1 cellular context compared by ENCODE assay signal in genomic region chr6:151807513-151808330, GRCh38.
TF ChIP-seq lines count a peak whose summit lies in the region.

Gene ESR1, plus strand, starts transcription at chr6:151807682. Its CDS starts 231 bp downstream, at chr6:151807913.

TF ChIP-seq in HepG2, 621 proteins besides CTCF, POLR2A, EP300 and RAD21 (continued from another document):
- 0 out of 2 replicates have a peak, but pooled peaks have one; percentile 29 for TF ChIP-seq ZNF746 (CRISPR knock-in tag; IDR thresholded peaks at IDR 0.05)
- peak; percentile 70 for TF ChIP-seq HNRNPLL (IDR thresholded peaks at IDR 0.05; ENCODE audit: low read depth, low read length, poor library complexity, severe bottlenecking)
- TF ChIP-seq ZNF704 (CRISPR knock-in tag; IDR thresholded peaks at IDR 0.05; ENCODE audit: borderline replicate concordance), result 0 out of 2 replicates have a peak, but pooled peaks have one; percentile 47
- 0 out of 2 replicates have a peak, but pooled peaks have one; percentile 11 for TF ChIP-seq CAMTA2 (CRISPR knock-in tag; IDR thresholded peaks at IDR 0.05; ENCODE audit: borderline replicate concordance)
- TF ChIP-seq ZNF777 (CRISPR knock-in tag; IDR thresholded peaks at IDR 0.05), result peak; percentile 73; the same call in 1 of the 2 replicates
- TF ChIP-seq, protein P1, sequence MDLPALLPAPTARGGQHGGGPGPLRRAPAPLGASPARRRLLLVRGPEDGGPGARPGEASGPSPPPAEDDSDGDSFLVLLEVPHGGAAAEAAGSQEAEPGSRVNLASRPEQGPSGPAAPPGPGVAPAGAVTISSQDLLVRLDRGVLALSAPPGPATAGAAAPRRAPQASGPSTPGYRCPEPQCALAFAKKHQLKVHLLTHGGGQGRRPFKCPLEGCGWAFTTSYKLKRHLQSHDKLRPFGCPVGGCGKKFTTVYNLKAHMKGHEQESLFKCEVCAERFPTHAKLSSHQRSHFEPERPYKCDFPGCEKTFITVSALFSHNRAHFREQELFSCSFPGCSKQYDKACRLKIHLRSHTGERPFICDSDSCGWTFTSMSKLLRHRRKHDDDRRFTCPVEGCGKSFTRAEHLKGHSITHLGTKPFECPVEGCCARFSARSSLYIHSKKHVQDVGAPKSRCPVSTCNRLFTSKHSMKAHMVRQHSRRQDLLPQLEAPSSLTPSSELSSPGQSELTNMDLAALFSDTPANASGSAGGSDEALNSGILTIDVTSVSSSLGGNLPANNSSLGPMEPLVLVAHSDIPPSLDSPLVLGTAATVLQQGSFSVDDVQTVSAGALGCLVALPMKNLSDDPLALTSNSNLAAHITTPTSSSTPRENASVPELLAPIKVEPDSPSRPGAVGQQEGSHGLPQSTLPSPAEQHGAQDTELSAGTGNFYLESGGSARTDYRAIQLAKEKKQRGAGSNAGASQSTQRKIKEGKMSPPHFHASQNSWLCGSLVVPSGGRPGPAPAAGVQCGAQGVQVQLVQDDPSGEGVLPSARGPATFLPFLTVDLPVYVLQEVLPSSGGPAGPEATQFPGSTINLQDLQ (CRISPR knock-in tag; IDR thresholded peaks at IDR 0.05), result no peak
- 0 out of 2 replicates have a peak, but pooled peaks have one; percentile 68 for TF ChIP-seq ZNF800 (CRISPR knock-in tag; IDR thresholded peaks at IDR 0.05)
- peak; percentile 90 for TF ChIP-seq MTF2 (CRISPR knock-in tag; IDR thresholded peaks at IDR 0.05; ENCODE audit: borderline replicate concordance)
TF ChIP-seq in HepG2: peak in this region for 12.
